ENCODE assay signal across 35 cellular contexts in genomic region chr1:181608386-181608785, GRCh38.
"Had no signal": no experiment of that assay in that cellular context is flagged by ENCODE, and none has a peak within 500 bp of the region (broad histone marks: within the 10 kb centered on the region; RNA-seq: fewer than 3 reads in every experiment).

No MANE protein-coding gene starts in this region.

- H3K4me1 ChIP-seq: adrenal gland, body of pancreas, breast epithelium had no signal

- H3K27ac ChIP-seq: adrenal gland, body of pancreas, brain microvascular endothelial cell, breast epithelium, VCaP had no signal

- FAIRE-seq: astrocyte had no signal

- H3K4me1 Mint-ChIP-seq: activated B cell treated with CpG ODN at 0.5 μM for 24 hours; activated CD4-positive, alpha-beta memory T cell treated with anti-CD3 and anti-CD28 coated beads, Interleukin-2, amount 10 ng/mL, durations not matched to agents 7 days and 5 days; activated CD4-positive, alpha-beta T cell treated with anti-CD3 and anti-CD28 coated beads for 36 hours; activated CD4-positive, alpha-beta T cell treated with anti-CD3 and anti-CD28 coated beads, Interleukin-2, amount 10 ng/mL, durations not matched to agents 7 days and 5 days; activated CD8-positive, alpha-beta memory T cell treated with anti-CD3 and anti-CD28 coated beads, Interleukin-2, amount 10 ng/mL, durations not matched to agents 7 days and 5 days; activated naive CD4-positive, alpha-beta T cell treated with anti-CD3 and anti-CD28 coated beads, Interleukin-2, amount 10 ng/mL, durations not matched to agents 7 days and 5 days; activated naive CD4-positive, alpha-beta T cell treated with anti-CD3 and anti-CD28 coated beads, Interleukin-2, amount 50 U/mL, for 24 hours; activated naive CD8-positive, alpha-beta T cell treated with anti-CD3 and anti-CD28 coated beads, Interleukin-2, amount 10 ng/mL, durations not matched to agents 7 days and 5 days had no signal

- H3K9me3 ChIP-seq: adrenal gland, body of pancreas, breast epithelium had no signal

- H3K36me3 Mint-ChIP-seq: activated CD8-positive, alpha-beta memory T cell treated with anti-CD3 and anti-CD28 coated beads, Interleukin-2, amount 10 ng/mL, durations not matched to agents 7 days and 5 days; activated naive CD4-positive, alpha-beta T cell treated with anti-CD3 and anti-CD28 coated beads, Interleukin-2, amount 10 ng/mL, durations not matched to agents 7 days and 5 days; activated naive CD4-positive, alpha-beta T cell treated with anti-CD3 and anti-CD28 coated beads, Interleukin-2, amount 50 U/mL, for 24 hours; activated naive CD8-positive, alpha-beta T cell; activated naive CD8-positive, alpha-beta T cell treated with anti-CD3 and anti-CD28 coated beads, Interleukin-2, amount 10 ng/mL, durations not matched to agents 7 days and 5 days had no signal

- H3K27ac Mint-ChIP-seq: activated B cell treated with CpG ODN at 0.5 μM for 24 hours; activated CD4-positive, alpha-beta memory T cell treated with anti-CD3 and anti-CD28 coated beads, Interleukin-2, amount 10 ng/mL, durations not matched to agents 7 days and 5 days; activated CD4-positive, alpha-beta T cell treated with anti-CD3 and anti-CD28 coated beads for 36 hours; activated CD4-positive, alpha-beta T cell treated with anti-CD3 and anti-CD28 coated beads, Interleukin-2, amount 10 ng/mL, durations not matched to agents 7 days and 5 days; activated CD8-positive, alpha-beta memory T cell treated with anti-CD3 and anti-CD28 coated beads, Interleukin-2, amount 10 ng/mL, durations not matched to agents 7 days and 5 days; activated CD8-positive, alpha-beta T cell treated with anti-CD3 and anti-CD28 coated beads, Interleukin-2, amount 10 ng/mL, durations not matched to agents 7 days and 5 days; activated naive CD4-positive, alpha-beta T cell treated with anti-CD3 and anti-CD28 coated beads, Interleukin-2, amount 10 ng/mL, durations not matched to agents 7 days and 5 days; activated naive CD4-positive, alpha-beta T cell treated with anti-CD3 and anti-CD28 coated beads, Interleukin-2, amount 50 U/mL, for 24 hours; activated naive CD8-positive, alpha-beta T cell; activated naive CD8-positive, alpha-beta T cell treated with anti-CD3 and anti-CD28 coated beads, Interleukin-2, amount 10 ng/mL, durations not matched to agents 7 days and 5 days; activated T-cell treated with anti-CD3 and anti-CD28 coated beads, Interleukin-2, amount 50 U/mL, for 24 hours; activated T-helper 2 cell treated with anti-CD3 and anti-CD28 coated beads, Interferon-gamma antibody, Interleukin-2, Interleukin-4, amounts not matched to agents 10 μg/mL and 5 μg/mL and 100 μg/mL, durations not matched to agents 14 hours and 24 hours and 36 hours; T-helper 1 cell treated with Interleukin-12 subunit alpha and Interleukin-12 subunit beta and Interleukin-4 antibody, amounts not matched to agents 30 μg/mL and 1 μg/mL, for 36 hours; T-helper 2 cell treated with Interferon-gamma antibody and Interleukin-4, amounts not matched to agents 5 μg/mL and 100 μg/mL, for 36 hours had no signal

- H3K36me3 ChIP-seq: adrenal gland, brain microvascular endothelial cell, breast epithelium had no signal

- H3K27me3 Mint-ChIP-seq: activated CD4-positive, alpha-beta T cell treated with anti-CD3 and anti-CD28 coated beads, Interleukin-2, amount 10 ng/mL, durations not matched to agents 7 days and 5 days; activated naive CD8-positive, alpha-beta T cell had no signal

- H3K4me3 ChIP-seq: adrenal gland, body of pancreas, breast epithelium had no signal

- H3K4me3 Mint-ChIP-seq: activated B cell treated with CpG ODN at 0.5 μM for 24 hours; activated CD4-positive, alpha-beta memory T cell treated with anti-CD3 and anti-CD28 coated beads, Interleukin-2, amount 10 ng/mL, durations not matched to agents 7 days and 5 days; activated CD4-positive, alpha-beta T cell treated with anti-CD3 and anti-CD28 coated beads for 36 hours; activated CD4-positive, alpha-beta T cell treated with anti-CD3 and anti-CD28 coated beads, Interleukin-2, amount 10 ng/mL, durations not matched to agents 7 days and 5 days; activated CD8-positive, alpha-beta memory T cell treated with anti-CD3 and anti-CD28 coated beads, Interleukin-2, amount 10 ng/mL, durations not matched to agents 7 days and 5 days; activated CD8-positive, alpha-beta T cell treated with anti-CD3 and anti-CD28 coated beads, Interleukin-2, amount 10 ng/mL, durations not matched to agents 7 days and 5 days; activated naive CD4-positive, alpha-beta T cell treated with anti-CD3 and anti-CD28 coated beads, Interleukin-2, amount 10 ng/mL, durations not matched to agents 7 days and 5 days; activated naive CD4-positive, alpha-beta T cell treated with anti-CD3 and anti-CD28 coated beads, Interleukin-2, amount 50 U/mL, for 24 hours; activated naive CD8-positive, alpha-beta T cell; activated naive CD8-positive, alpha-beta T cell treated with anti-CD3 and anti-CD28 coated beads, Interleukin-2, amount 10 ng/mL, durations not matched to agents 7 days and 5 days; activated T-cell treated with anti-CD3 and anti-CD28 coated beads, Interleukin-2, amount 50 U/mL, for 24 hours; T-helper 1 cell treated with Interleukin-12 subunit alpha and Interleukin-12 subunit beta and Interleukin-4 antibody, amounts not matched to agents 30 μg/mL and 1 μg/mL, for 36 hours; T-helper 2 cell treated with Interferon-gamma antibody and Interleukin-4, amounts not matched to agents 5 μg/mL and 100 μg/mL, for 36 hours had no signal

- H3K9me3 Mint-ChIP-seq: activated B cell treated with CpG ODN at 0.5 μM for 24 hours; activated CD4-positive, alpha-beta memory T cell treated with anti-CD3 and anti-CD28 coated beads, Interleukin-2, amount 10 ng/mL, durations not matched to agents 7 days and 5 days; activated CD4-positive, alpha-beta T cell treated with anti-CD3 and anti-CD28 coated beads, Interleukin-2, amount 10 ng/mL, durations not matched to agents 7 days and 5 days; activated naive CD4-positive, alpha-beta T cell treated with anti-CD3 and anti-CD28 coated beads, Interleukin-2, amount 10 ng/mL, durations not matched to agents 7 days and 5 days; activated naive CD4-positive, alpha-beta T cell treated with anti-CD3 and anti-CD28 coated beads, Interleukin-2, amount 50 U/mL, for 24 hours; activated naive CD8-positive, alpha-beta T cell treated with anti-CD3 and anti-CD28 coated beads, Interleukin-2, amount 10 ng/mL, durations not matched to agents 7 days and 5 days; activated T-cell treated with anti-CD3 and anti-CD28 coated beads, Interleukin-2, amount 50 U/mL, for 24 hours; activated T-helper 2 cell treated with anti-CD3 and anti-CD28 coated beads, Interferon-gamma antibody, Interleukin-2, Interleukin-4, amounts not matched to agents 10 μg/mL and 5 μg/mL and 100 μg/mL, durations not matched to agents 14 hours and 24 hours and 36 hours; T-helper 1 cell treated with Interleukin-12 subunit alpha and Interleukin-12 subunit beta and Interleukin-4 antibody, amounts not matched to agents 30 μg/mL and 1 μg/mL, for 36 hours; T-helper 2 cell treated with Interferon-gamma antibody and Interleukin-4, amounts not matched to agents 5 μg/mL and 100 μg/mL, for 36 hours had no signal

- H3K27me3 ChIP-seq: adrenal gland, body of pancreas, brain microvascular endothelial cell, breast epithelium had no signal

- DNase-seq: activated B cell treated with CpG ODN at 0.5 μM for 24 hours; activated CD4-positive, alpha-beta memory T cell treated with anti-CD3 and anti-CD28 coated beads, Interleukin-2, amount 10 ng/mL, durations not matched to agents 7 days and 5 days; activated CD4-positive, alpha-beta T cell treated with anti-CD3 and anti-CD28 coated beads for 1 hour; activated CD4-positive, alpha-beta T cell treated with anti-CD3 and anti-CD28 coated beads for 36 hours; activated CD4-positive, alpha-beta T cell treated with anti-CD3 and anti-CD28 coated beads for 48 hours; activated CD4-positive, alpha-beta T cell treated with anti-CD3 and anti-CD28 coated beads, Interleukin-2, amount 10 ng/mL, durations not matched to agents 7 days and 5 days; activated CD4-positive, alpha-beta T cell treated with anti-CD3 and anti-CD28 coated beads, Interleukin-2, amount 50 U/mL, for 48 hours; activated CD8-positive, alpha-beta memory T cell treated with anti-CD3 and anti-CD28 coated beads for 24 hours; activated CD8-positive, alpha-beta memory T cell treated with anti-CD3 and anti-CD28 coated beads, Interleukin-2, amount 10 ng/mL, durations not matched to agents 7 days and 5 days; activated CD8-positive, alpha-beta memory T cell treated with anti-CD3 and anti-CD28 coated beads, Interleukin-2, amount 50 U/mL, for 48 hours; activated CD8-positive, alpha-beta T cell treated with anti-CD3 and anti-CD28 coated beads, Interleukin-2, amount 10 ng/mL, durations not matched to agents 7 days and 5 days; activated effector memory CD4-positive, alpha-beta T cell treated with Interleukin-2 at 50 U/mL for 16 hours; activated gamma-delta T cell; activated naive CD4-positive, alpha-beta T cell treated with anti-CD3 and anti-CD28 coated beads, Interleukin-2, amount 10 ng/mL, durations not matched to agents 7 days and 5 days; activated naive CD4-positive, alpha-beta T cell treated with Interleukin-2 at 50 U/mL for 16 hours; activated naive CD8-positive, alpha-beta T cell treated with anti-CD3 and anti-CD28 coated beads, Interleukin-2, amount 10 ng/mL, durations not matched to agents 7 days and 5 days; activated T-cell treated with anti-CD3 and anti-CD28 coated beads, Interleukin-2, amount 50 U/mL, for 24 hours; activated T-cell treated with anti-CD3 and anti-CD28 coated beads, Interleukin-2, amount 50 U/mL, for 48 hours; adrenal gland; amniotic stem cell; aorta; body of pancreas; brain microvascular endothelial cell; central memory CD4-positive, alpha-beta T cell; T-helper 1 cell; T-helper 2 cell; T-helper 9 cell had no signal
